8 cellular contexts compared by ENCODE assay signal in the genomic region with DNA sequence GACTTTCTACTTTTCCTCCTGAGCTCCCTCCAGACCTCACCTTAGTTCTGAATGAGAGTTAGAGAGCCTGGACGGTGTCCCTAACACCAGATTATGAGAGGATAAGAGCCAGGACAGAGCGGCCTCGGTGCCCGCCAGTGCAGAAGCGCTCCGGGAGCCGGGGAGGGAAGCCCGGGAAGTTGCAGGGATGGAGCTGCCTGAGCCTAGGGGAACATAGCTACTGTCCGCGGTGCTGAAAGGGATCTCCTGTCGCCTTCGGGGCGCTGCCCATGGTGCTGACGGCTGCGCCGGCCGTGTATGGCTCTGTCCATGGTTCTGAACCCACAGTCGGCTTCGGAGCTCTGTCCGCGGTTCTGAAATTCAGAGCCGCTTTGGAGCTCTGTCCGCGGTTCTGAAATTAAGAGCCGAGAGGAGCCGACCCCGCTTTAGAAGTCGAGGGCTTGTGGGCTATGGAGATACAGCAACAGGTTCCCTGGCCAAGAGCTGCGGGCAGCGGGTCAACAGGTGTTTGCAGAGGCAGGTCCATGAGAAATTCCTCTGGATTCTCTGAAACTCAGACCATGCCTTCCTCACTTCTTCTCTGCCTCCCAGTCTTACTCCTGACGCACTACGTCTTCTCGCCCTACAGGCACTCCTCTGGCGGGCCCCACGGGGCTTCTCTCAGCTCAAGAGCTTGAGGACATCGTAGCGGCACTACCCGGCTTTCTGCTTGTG. TPM values are rescaled to one million over a fixed set of nuclear protein-coding genes. Genes with fewer than 3 reads are reported as not detected.
A peak's percentile ranks its signal among the peaks of the same experiment; 100 is the strongest.
DNase-seq lines count a peak whose midpoint lies in the region; ATAC-seq and TF ChIP-seq lines count a peak whose summit lies in the region.

No MANE protein-coding gene starts in this region.

- no peaks in the 10 kb centered on the region for H3K4me1 ChIP-seq in right lobe of liver

- H3K36me3 ChIP-seq in right lobe of liver, result no peaks in the 10 kb centered on the region

- H3K27me3 ChIP-seq in AG04450 (ENCODE audit: control insufficient read depth, insufficient read depth, low read length) (peaks cover 18% of the 10 kb centered on the region), right lobe of liver (no peaks in the 10 kb centered on the region)

- H3K4me3 ChIP-seq in AG04450 (ENCODE audit: low read depth, low read length) (no peak overlapping the region), right lobe of liver (no peak overlapping the region)

- peak; percentile 71 for ATAC-seq in GM21423 (IDR thresholded peaks at IDR 0.05; ENCODE audit: unreplicated experiment)
- peak; percentile 96 to 100 (median 100) for ATAC-seq in right lobe of liver

- DNase-seq in AG04450 (ENCODE audit: low read depth, low spot score) (peak; percentile 77), NCI-H748 (lab: John Stamatoyannopoulos, UW; ENCODE audit: unreplicated experiment) (peak; percentile 56), right lobe of liver (peak; percentile 86 to 87 (median 86)), cerebellar nuclear complex (lab: John Stamatoyannopoulos, UW) (no peak)
- DNase-seq in activated CD8-positive, alpha-beta memory T cell treated with anti-CD3 and anti-CD28 coated beads for 24 hours, result peak; percentile 98
- DNase-seq in effector CD8-positive, alpha-beta T cell (lab: John Stamatoyannopoulos, UW), result peak; percentile 88
- peak; percentile 74 to 79 (median 75) for DNase-seq in stimulated activated CD4-positive, alpha-beta T cell treated with anti-CD3 and anti-CD28 coated beads, TNF-alpha, amount 100 ng/mL, for 4 hours (ENCODE audit: low read depth in 3 of 3)

- POLR2A ChIA-PET in AG04450 (lab: Yijun Ruan, JAX), result interaction anchor here (0.6 to 1.3 kb wide), 6 partner anchors 9 to 398 kb away, joined by 4 to 14 read pairs (median 6); partner anchors contain the start of genes DPP3 and MRPL11

- CTCF ChIA-PET in AG04450 (lab: Charles Lee), result interaction anchor here (0.5 to 3.4 kb wide), 7 partner anchors 9 to 70 kb away, joined by 3 to 20 read pairs (median 6); no protein-coding TSS in a partner anchor

- H3K9me3 ChIP-seq in AG04450 (ENCODE audit: control insufficient read depth, insufficient read depth, low read length), result peaks cover 13% of the 10 kb centered on the region; the same call in 1 of the 2 replicates
- H3K9me3 ChIP-seq in right lobe of liver, result no peaks in the 10 kb centered on the region

- intact Hi-C loops in right lobe of liver (cut with DNase I), result no loop called here

- 13% methylated on average over 30 of the region's 38 CpGs for WGBS in right lobe of liver (ENCODE audit: insufficient coverage, low coverage, low lambda C conversion rate, missing lambda C conversion rate)

- no peak for TF ChIP-seq POLR2A in right lobe of liver (IDR thresholded peaks at IDR 0.05)

- TF ChIP-seq CTCF in AG04450 (IDR thresholded peaks at IDR 0.05; ENCODE audit: low read depth, low read length), result no peak
- no peak for TF ChIP-seq CTCF in right lobe of liver (IDR thresholded peaks at IDR 0.05)

- H3K27ac ChIP-seq in AG04450 (ENCODE audit: low read depth, low read length) (no peak overlapping the region), right lobe of liver (no peak overlapping the region)

RNA-seq across cellular contexts. Expression of gene NPAS4, which starts 0.8 kb away (rescaled TPM):
- polyA plus RNA-seq in AG04450 (2011; rRNA removed), result 0.12 and 0.14 TPM in 2 replicates
- polyA minus RNA-seq in AG04450 (2011; rRNA and poly(A)+ RNA removed), result 0.26 and 0.37 TPM in 2 replicates
- not detected for total RNA-seq in right lobe of liver

RNA-seq across cellular contexts. Expression of gene MRPL11, which starts 17.0 kb away (rescaled TPM):
- polyA plus RNA-seq in AG04450 (2011; rRNA removed), result 43.1 and 55.1 TPM in 2 replicates
- 14.8 and 17.5 TPM in 2 replicates for polyA minus RNA-seq in AG04450 (2011; rRNA and poly(A)+ RNA removed)
- 10 to 100 TPM; 17.6 to 34.1 (median 28.6) TPM for total RNA-seq in right lobe of liver

RNA-seq across cellular contexts. Expression of gene PELI3, which starts 45.1 kb away (rescaled TPM):
- polyA plus RNA-seq in AG04450 (2011; rRNA removed), result 4.6 and 5.6 TPM in 2 replicates
- 10.1 and 11.5 TPM in 2 replicates for polyA minus RNA-seq in AG04450 (2011; rRNA and poly(A)+ RNA removed)
- 1 to 10 TPM; 2.0 to 5.3 (median 3.2) TPM for total RNA-seq in right lobe of liver

RNA-seq across cellular contexts. Expression of gene SLC29A2, which starts 50.1 kb away (rescaled TPM):
- 0.16 and 0.46 TPM in 2 replicates for polyA plus RNA-seq in AG04450 (2011; rRNA removed)
- 0.14 and 0.26 TPM in 2 replicates for polyA minus RNA-seq in AG04450 (2011; rRNA and poly(A)+ RNA removed)
- total RNA-seq in right lobe of liver, result 1 to 10 TPM in 4 of 6 experiments, under 1 TPM in 2; 0.35 to 2.2 (median 1.1) TPM

RNA-seq across cellular contexts. Expression of gene DPP3, which starts 58.6 kb away (rescaled TPM):
- 54.6 and 60.2 TPM in 2 replicates for polyA plus RNA-seq in AG04450 (2011; rRNA removed)
- 52.7 and 63.8 TPM in 2 replicates for polyA minus RNA-seq in AG04450 (2011; rRNA and poly(A)+ RNA removed)
- 10 to 100 TPM; 18.0 to 25.6 (median 22.0) TPM for total RNA-seq in right lobe of liver

Comparison
In these comparisons a context has a peak if more than half of its experiments do, and no peak if none do; other contexts are left out.
1. DNase-seq: peak in AG04450 (single experiment), NCI-H748 (single experiment), activated CD8-positive, alpha-beta memory T cell treated with anti-CD3 and anti-CD28 coated beads for 24 hours (single experiment), effector CD8-positive, alpha-beta T cell (single experiment), right lobe of liver (3 of 3) and stimulated activated CD4-positive, alpha-beta T cell treated with anti-CD3 and anti-CD28 coated beads, TNF-alpha, amount 100 ng/mL, for 4 hours (3 of 3); none in cerebellar nuclear complex (0 of 2).